Comparison of ENCODE assay signal across 8 cellular contexts in genomic region chr11:72102631-72102945, GRCh38. TPM values are rescaled to one million over a fixed set of nuclear protein-coding genes. Genes with fewer than 3 reads are reported as not detected.
A peak's percentile ranks its signal among the peaks of the same experiment; 100 is the strongest.
DNase-seq lines count a peak whose midpoint lies in the region; TF ChIP-seq lines count a peak whose summit lies in the region.

No MANE protein-coding gene starts in this region.

- H4K20me1 ChIP-seq in Karpas-422 (ENCODE audit: insufficient read depth, low read depth, low read length): no peaks in the 10 kb centered on the region; the same call in 1 of the 2 replicates

- CTCF ChIA-PET in CD4-positive, alpha-beta memory T cell (lab: Charles Lee; ENCODE audit: partially characterized antibody): interaction anchor here (2.0 to 4.4 kb wide), 3 partner anchors 12 to 42 kb away, joined by 7 to 22 read pairs (median 12); no protein-coding TSS in a partner anchor

- TF ChIP-seq CTCF in dorsolateral prefrontal cortex (IDR thresholded peaks at IDR 0.05 in 54 of 56, conservative IDR thresholded peaks at IDR 0.05 in 2 of 56; ENCODE audit: low read depth in 1 of 56, partially characterized antibody in 56 of 56) (no peak), nephron progenitor cell (IDR thresholded peaks at IDR 0.05) (no peak)

- H3K27me3 ChIP-seq in CD4-positive, alpha-beta memory T cell (ENCODE audit: insufficient read depth, low read length): no peaks in the 10 kb centered on the region
- no peaks in the 10 kb centered on the region for H3K27me3 ChIP-seq in Karpas-422 (ENCODE audit: low read length)
- H3K27me3 ChIP-seq in dorsolateral prefrontal cortex: no peaks in the 10 kb centered on the region

- intact Hi-C loops in CD4-positive, alpha-beta memory T cell (cut with micrococcal nuclease): loop anchor here (10.0 kb wide), 1 partner anchor 318 kb away; no protein-coding TSS in a partner anchor
- intact Hi-C loops in dorsolateral prefrontal cortex (cut with DNase I): loop anchor here (5.0 kb wide), 2 partner anchors 125 to 330 kb away; partner anchors contain the start of gene CLPB (in 1 of the 2)

- H3K27me3 Mint-ChIP-seq in CD4-positive, alpha-beta memory T cell: no peaks in the 10 kb centered on the region
- H3K27me3 Mint-ChIP-seq in nephron progenitor cell (ENCODE audit: low read depth, poor library complexity): peaks cover 3% of the 10 kb centered on the region

- peak overlapping the region; percentile 89 to 95 (median 95) for H3K27ac Mint-ChIP-seq in CD4-positive, alpha-beta memory T cell
- peak overlapping the region; percentile 96 for H3K27ac Mint-ChIP-seq in nephron progenitor cell

- no peak overlapping the region for H2AFZ ChIP-seq in Karpas-422 (ENCODE audit: low read length)

- no peaks in the 10 kb centered on the region; the same call in 1 of the 2 replicates for H3K9me2 ChIP-seq in Karpas-422 (replicated peaks; ENCODE audit: insufficient read depth, low read length)

- no peaks in the 10 kb centered on the region for H3K9me3 Mint-ChIP-seq in CD4-positive, alpha-beta memory T cell
- peaks cover 3% of the 10 kb centered on the region for H3K9me3 Mint-ChIP-seq in nephron progenitor cell

- peak overlapping the region; percentile 98 for H3K9ac ChIP-seq in Karpas-422 (ENCODE audit: low read length)

- POLR2A ChIA-PET in CD4-positive, alpha-beta memory T cell (lab: Charles Lee; ENCODE audit: partially characterized antibody): interaction anchor here (1.0 to 7.8 kb wide), 9 partner anchors 9 to 175 kb away, joined by 3 to 64 read pairs (median 5); partner anchors contain the start of genes ANAPC15, RNF121 and XNDC1N

- no peaks in the 10 kb centered on the region for H3K9me3 ChIP-seq in CD4-positive, alpha-beta memory T cell (ENCODE audit: control insufficient read depth in 1 of 2, low read length in 2 of 2)
- H3K9me3 ChIP-seq in Karpas-422 (ENCODE audit: low read length): no peaks in the 10 kb centered on the region

- H3K4me3 ChIP-seq in CD4-positive, alpha-beta memory T cell (ENCODE audit: low read length in 2 of 2): peak overlapping the region; percentile 75 to 93
- H3K4me3 ChIP-seq in Karpas-422 (ENCODE audit: low read length): peak overlapping the region; percentile 89
- H3K4me3 ChIP-seq in dorsolateral prefrontal cortex: peak overlapping the region; percentile 68 to 100 (median 93)

- H3K4me3 Mint-ChIP-seq in CD4-positive, alpha-beta memory T cell: peak overlapping the region; percentile 80 to 95 (median 86)
- H3K4me3 Mint-ChIP-seq in nephron progenitor cell: peak overlapping the region; percentile 93

- H3K36me3 ChIP-seq in CD4-positive, alpha-beta memory T cell (ENCODE audit: insufficient read depth, low read length): peaks cover 14% of the 10 kb centered on the region
- no peaks in the 10 kb centered on the region for H3K36me3 ChIP-seq in Karpas-422 (ENCODE audit: insufficient read depth, low read length)

- no peak for DNase-seq in CD4-positive, alpha-beta memory T cell
- DNase-seq in Karpas-422 (no peak), dorsolateral prefrontal cortex (no peak), nephron progenitor cell (no peak), LoVo (ENCODE audit: low spot score) (no peak), DMS 273 treated with DMSO at 0.1 percent for 48 hours (lab: John Stamatoyannopoulos, UW) (no peak), epidermal melanocyte (ENCODE audit: insufficient read length, low spot score) (no peak)
- no peak for DNase-seq in stimulated activated CD4-positive, alpha-beta T cell treated with anti-CD3 and anti-CD28 coated beads, Interleukin-15, amount 100 ng/mL, for 24 hours

- peaks cover 18 to 42% of the 10 kb centered on the region in 2 donors for H3K36me3 Mint-ChIP-seq in CD4-positive, alpha-beta memory T cell
- peaks cover 28% of the 10 kb centered on the region for H3K36me3 Mint-ChIP-seq in nephron progenitor cell (ENCODE audit: low read depth)

- H3K79me2 ChIP-seq in Karpas-422 (ENCODE audit: low read length): peaks cover 34% of the 10 kb centered on the region

- peak overlapping the region; percentile 90 for H3K27ac ChIP-seq in CD4-positive, alpha-beta memory T cell (ENCODE audit: low read depth, low read length)
- H3K27ac ChIP-seq in Karpas-422 (ENCODE audit: low read length): peak overlapping the region; percentile 80
- H3K27ac ChIP-seq in dorsolateral prefrontal cortex: peak overlapping the region; percentile 86 to 100 (median 98)

- H3K4me1 ChIP-seq in CD4-positive, alpha-beta memory T cell (ENCODE audit: insufficient read depth, low read length): peaks cover 32% of the 10 kb centered on the region
- H3K4me1 ChIP-seq in Karpas-422 (ENCODE audit: low read length): peaks cover 37% of the 10 kb centered on the region

- H3K4me2 ChIP-seq in Karpas-422 (ENCODE audit: low read depth, low read length, poor library complexity, severe bottlenecking): peak overlapping the region; percentile 89

- peaks cover 28 to 47% (median 38%) of the 10 kb centered on the region in 4 donors for H3K4me1 Mint-ChIP-seq in CD4-positive, alpha-beta memory T cell
- peaks cover 44% of the 10 kb centered on the region for H3K4me1 Mint-ChIP-seq in nephron progenitor cell

RNA-seq across cellular contexts. Expression of gene LAMTOR1, which starts 0.5 kb away (rescaled TPM):
- 10 to 100 TPM; 66.8 to 68.6 TPM for total RNA-seq in CD4-positive, alpha-beta memory T cell
- polyA plus RNA-seq in CD4-positive, alpha-beta memory T cell: 100 to 1,000 TPM in 1 of 2 donors, 10 to 100 TPM in 1; 77.5 to 105 TPM
- 96.5 and 102 TPM in 2 replicates for total RNA-seq in Karpas-422 (2014; rRNA removed; shearing (Covaris generic); ENCODE audit: low replicate concordance)
- 100 to 1,000 TPM in 2 of 120 experiments, 10 to 100 TPM in 118; 54.1 to 105 (median 74.6) TPM for total RNA-seq in dorsolateral prefrontal cortex

RNA-seq across cellular contexts. Expression of gene TOMT, which starts 3.1 kb away (rescaled TPM):
- total RNA-seq in CD4-positive, alpha-beta memory T cell: not detected
- polyA plus RNA-seq in CD4-positive, alpha-beta memory T cell: not detected
- total RNA-seq in Karpas-422 (2014; rRNA removed; shearing (Covaris generic); ENCODE audit: low replicate concordance): 0.26 TPM in 1 of 2 replicates, not detected in the other
- 1 to 10 TPM in 1 of 120 experiments, under 1 TPM in 8, not detected in 111; 0.49 to 1.0 (median 0.64) TPM for total RNA-seq in dorsolateral prefrontal cortex

RNA-seq across cellular contexts. Expression of gene ANAPC15, which starts 9.9 kb away (rescaled TPM):
- total RNA-seq in CD4-positive, alpha-beta memory T cell: 10 to 100 TPM; 38.6 to 40.2 TPM
- 100 to 1,000 TPM in 1 of 2 donors, 10 to 100 TPM in 1; 84.5 to 105 TPM for polyA plus RNA-seq in CD4-positive, alpha-beta memory T cell
- 37.4 and 40.9 TPM in 2 replicates for total RNA-seq in Karpas-422 (2014; rRNA removed; shearing (Covaris generic); ENCODE audit: low replicate concordance)
- total RNA-seq in dorsolateral prefrontal cortex: 10 to 100 TPM; 28.2 to 59.0 (median 40.8) TPM

RNA-seq across cellular contexts. Expression of gene LRRC51, which starts 21.9 kb away (rescaled TPM):
- total RNA-seq in CD4-positive, alpha-beta memory T cell: 1 to 10 TPM; 4.2 to 4.5 TPM
- 1 to 10 TPM; 4.0 to 5.3 TPM for polyA plus RNA-seq in CD4-positive, alpha-beta memory T cell
- 2.3 and 4.6 TPM in 2 replicates for total RNA-seq in Karpas-422 (2014; rRNA removed; shearing (Covaris generic); ENCODE audit: low replicate concordance)
- total RNA-seq in dorsolateral prefrontal cortex: 10 to 100 TPM in 113 of 120 experiments, 1 to 10 TPM in 7; 7.7 to 39.9 (median 17.7) TPM

RNA-seq across cellular contexts. Expression of gene NUMA1, which starts 22.2 kb away (rescaled TPM):
- 100 to 1,000 TPM; 376 to 380 TPM for total RNA-seq in CD4-positive, alpha-beta memory T cell
- 100 to 1,000 TPM in 1 of 2 donors, 1 to 10 TPM in 1; 4.0 to 100 TPM for polyA plus RNA-seq in CD4-positive, alpha-beta memory T cell
- total RNA-seq in Karpas-422 (2014; rRNA removed; shearing (Covaris generic); ENCODE audit: low replicate concordance): 29.0 and 45.3 TPM in 2 replicates
- 100 to 1,000 TPM; 140 to 428 (median 218) TPM for total RNA-seq in dorsolateral prefrontal cortex
